Comparison of ENCODE assay signal across 8 cellular contexts in the genomic region with DNA sequence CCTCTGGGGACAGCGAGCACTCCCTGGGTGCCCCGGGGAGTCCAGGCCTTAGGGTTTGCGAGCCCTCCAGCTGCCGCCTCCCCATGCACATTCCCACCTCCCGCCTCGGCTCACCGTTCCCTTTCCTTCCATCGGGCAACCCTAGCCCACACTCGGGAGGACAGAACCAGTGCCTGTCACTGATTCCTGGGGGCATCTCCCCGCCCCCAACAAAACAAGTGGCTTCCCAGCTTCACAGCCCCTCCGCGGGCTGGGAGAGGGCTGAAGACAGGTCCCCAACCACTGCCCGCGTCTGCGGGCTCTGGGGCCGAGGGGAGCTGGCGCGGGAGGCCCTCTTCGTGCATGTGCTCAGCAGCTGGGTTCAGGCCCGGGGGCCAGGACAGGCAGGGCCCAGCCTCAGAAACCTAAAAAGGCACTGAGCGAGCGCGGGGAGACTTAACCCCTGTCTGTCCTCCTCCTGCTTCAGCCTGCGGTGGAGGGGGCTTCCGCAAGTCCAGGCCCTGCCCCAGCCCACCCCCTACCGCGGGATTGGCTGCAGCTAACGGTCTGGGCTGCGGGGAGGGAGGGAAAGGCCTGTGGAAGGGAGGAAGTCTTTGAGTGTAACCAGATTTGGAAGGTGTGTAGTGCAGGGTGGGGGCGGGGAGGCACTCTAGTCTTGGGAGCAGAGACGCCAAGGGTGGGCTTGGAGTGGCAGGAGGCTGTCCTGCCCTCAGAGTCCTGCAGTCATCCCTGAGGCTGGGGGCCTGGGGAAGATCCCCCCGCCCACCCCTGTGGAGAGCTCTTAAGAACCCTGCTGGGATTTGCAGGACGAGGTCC. TPM values are rescaled to one million over a fixed set of nuclear protein-coding genes. Genes with fewer than 3 reads are reported as not detected.
DNase-seq lines count a peak whose midpoint lies in the region; ATAC-seq and TF ChIP-seq lines count a peak whose summit lies in the region.

No MANE protein-coding gene starts in this region.

- H3K27me3 ChIP-seq in CD4-positive, alpha-beta T cell (ENCODE audit: control insufficient read depth, insufficient read depth, low read length), result peaks cover 55% of the 10 kb centered on the region
- H3K27me3 ChIP-seq in aorta (ENCODE audit: control insufficient read depth in 1 of 2, insufficient read depth in 2 of 2, low read length in 1 of 2) (no peaks in the 10 kb centered on the region), A673 (replicated peaks; ENCODE audit: insufficient read depth, low read depth, low read length, poor library complexity) (no peaks in the 10 kb centered on the region)

- peak overlapping the region; percentile 40 to 68 for H3K4me3 ChIP-seq in aorta (ENCODE audit: low read length in 2 of 2)
- no peak overlapping the region for H3K4me3 ChIP-seq in A673 (ENCODE audit: low read depth, low read length, poor library complexity, severe bottlenecking)

- peak overlapping the region; percentile 42 for H3K4me3 Mint-ChIP-seq in CD4-positive, alpha-beta T cell
- peak overlapping the region; percentile 66 for H3K4me3 Mint-ChIP-seq in memory B cell

- peaks cover 42% of the 10 kb centered on the region for H3K27me3 Mint-ChIP-seq in CD4-positive, alpha-beta T cell
- peaks cover 18% of the 10 kb centered on the region for H3K27me3 Mint-ChIP-seq in memory B cell

- no peak overlapping the region for H3K27ac ChIP-seq in CD4-positive, alpha-beta T cell (ENCODE audit: low read depth, low read length)
- H3K27ac ChIP-seq in cingulate gyrus (ENCODE audit: low read depth, low read length), result peak overlapping the region; percentile 92
- peak overlapping the region; percentile 7 to 72 for H3K27ac ChIP-seq in aorta (ENCODE audit: low read depth in 1 of 2, low read length in 2 of 2)
- H3K27ac ChIP-seq in A673 (ENCODE audit: low read depth, low read length, poor library complexity, severe bottlenecking), result no peak overlapping the region

- no peak for ATAC-seq in CD4-positive, alpha-beta T cell (ENCODE audit: poor library complexity)
- ATAC-seq in memory B cell (ENCODE audit: low read depth) (peak; percentile 44), aorta (ENCODE audit: low FRiP score) (peak; percentile 53)

- H3K36me3 ChIP-seq in aorta (ENCODE audit: control insufficient read depth in 1 of 2, insufficient read depth in 2 of 2, low read length in 1 of 2), result no peaks in the 10 kb centered on the region
- no peaks in the 10 kb centered on the region for H3K36me3 ChIP-seq in A673 (ENCODE audit: insufficient read depth, low read length, poor library complexity, severe bottlenecking)

- no peaks in the 10 kb centered on the region for H3K9me3 ChIP-seq in CD4-positive, alpha-beta T cell (ENCODE audit: control insufficient read depth, low read length)
- H3K9me3 ChIP-seq in aorta (ENCODE audit: control insufficient read depth, low read length) (no peaks in the 10 kb centered on the region), A673 (ENCODE audit: low read depth, low read length, poor library complexity, severe bottlenecking) (no peaks in the 10 kb centered on the region)

- TF ChIP-seq CTCF in CD4-positive, alpha-beta T cell (IDR thresholded peaks at IDR 0.05), result no peak
- no peak for TF ChIP-seq CTCF in A673 (conservative IDR thresholded peaks at IDR 0.05; ENCODE audit: low read depth, low read length)

- H3K36me3 Mint-ChIP-seq in CD4-positive, alpha-beta T cell (ENCODE audit: low read depth), result no peaks in the 10 kb centered on the region
- no peaks in the 10 kb centered on the region for H3K36me3 Mint-ChIP-seq in memory B cell

- POLR2A ChIA-PET in CD4-positive, alpha-beta T cell (lab: Charles Lee), result interaction anchor here (1.0 to 1.8 kb wide), 2 partner anchors 40 to 394 kb away, joined by 3 to 5 read pairs; a partner anchor contains a TSS
- POLR2A ChIA-PET in A673 (lab: Charles Lee; ENCODE audit: low non-redundant PET), result no interaction called here

- H3K4me1 ChIP-seq in aorta (ENCODE audit: control insufficient read depth in 1 of 2, insufficient read depth in 2 of 2, low read length in 2 of 2) (no peaks in the 10 kb centered on the region), A673 (ENCODE audit: insufficient read depth, low read length, poor library complexity, severe bottlenecking) (peaks cover 33% of the 10 kb centered on the region)

- no peaks in the 10 kb centered on the region for H3K9me3 Mint-ChIP-seq in CD4-positive, alpha-beta T cell
- H3K9me3 Mint-ChIP-seq in memory B cell, result no peaks in the 10 kb centered on the region

- no peak for DNase-seq in CD4-positive, alpha-beta T cell
- peak; percentile 75 for DNase-seq in M059J (ENCODE audit: low read depth)
- peak in 1 of 2 donors; percentile 47 for DNase-seq in memory B cell (ENCODE audit: low spot score in 2 of 2)
- peak; percentile 76 to 79 for DNase-seq in aorta
- DNase-seq in Ammon's horn (ENCODE audit: low spot score), result no peak
- no peak for DNase-seq in germinal center (ENCODE audit: low spot score)
- no peak for DNase-seq in A673 (ENCODE audit: low spot score)

- H3K27ac Mint-ChIP-seq in CD4-positive, alpha-beta T cell, result no peak overlapping the region
- H3K27ac Mint-ChIP-seq in memory B cell, result no peak overlapping the region

- 3 to 4% methylated on average over 29 to 33 of the region's 33 CpGs for WGBS in aorta, 2 donors

- no TSS peak for BruUV-seq in A673 (replicated peaks; lab: Mats Ljungman, UMichigan)

- intact Hi-C loops in CD4-positive, alpha-beta T cell (cut with DNase I, micrococcal nuclease), result no loop called here
- intact Hi-C loops in aorta (cut with DNase I) (loop anchor here in 1 of 2 donors (2.0 to 5.0 kb wide), 2 partner anchors 41 to 94 kb away; a partner anchor contains a TSS), A673 (cut with micrococcal nuclease; ENCODE audit: unreplicated experiment) (no loop called here)

- peaks cover 13% of the 10 kb centered on the region for H3K4me1 Mint-ChIP-seq in CD4-positive, alpha-beta T cell (ENCODE audit: low read depth)
- peaks cover 14% of the 10 kb centered on the region for H3K4me1 Mint-ChIP-seq in memory B cell

- CTCF ChIA-PET in CD4-positive, alpha-beta T cell (lab: Charles Lee), result no interaction called here
- CTCF ChIA-PET in A673 (lab: Charles Lee), result no interaction called here

RNA-seq across cellular contexts. Expression of a gene that starts 1.2 kb away (rescaled TPM):
- under 1 TPM; 0.06 to 0.08 TPM for total RNA-seq in CD4-positive, alpha-beta T cell
- total RNA-seq in M059J (2014; rRNA removed; shearing (Covaris generic)), result 60.7 and 150 TPM in 2 replicates
- total RNA-seq in aorta (100 to 1,000 TPM; 135 to 245 TPM), A673 (2021) (6.5 and 7.8 TPM in 2 replicates)
- polyA plus RNA-seq in aorta, result 10 to 100 TPM in 1 of 2 donors, 1 to 10 TPM in 1; 7.8 to 18.3 TPM

RNA-seq across cellular contexts. Expression of a gene that starts 31.3 kb away (rescaled TPM):
- total RNA-seq in CD4-positive, alpha-beta T cell, result 10 to 100 TPM; 49.6 to 54.3 TPM
- 160 TPM in 2 replicates for total RNA-seq in M059J (2014; rRNA removed; shearing (Covaris generic))
- total RNA-seq in aorta (10 to 100 TPM; 83.7 to 84.8 TPM), A673 (2021) (148 and 152 TPM in 2 replicates)
- 100 to 1,000 TPM; 120 to 270 TPM for polyA plus RNA-seq in aorta

RNA-seq across cellular contexts. Expression of a gene that starts 39.6 kb away (rescaled TPM):
- total RNA-seq in CD4-positive, alpha-beta T cell, result 1 to 10 TPM; 4.5 to 4.9 TPM
- total RNA-seq in M059J (2014; rRNA removed; shearing (Covaris generic)), result 0.74 and 5.7 TPM in 2 replicates
- total RNA-seq in aorta (10 to 100 TPM; 18.3 to 29.5 TPM), A673 (2021) (4.4 and 6.9 TPM in 2 replicates)
- 1 to 10 TPM; 7.5 to 8.9 TPM for polyA plus RNA-seq in aorta

RNA-seq across cellular contexts. Expression of a gene that starts 55.8 kb away (rescaled TPM):
- total RNA-seq in CD4-positive, alpha-beta T cell, result not detected
- total RNA-seq in M059J (2014; rRNA removed; shearing (Covaris generic)), result not detected in 2 replicates
- total RNA-seq in aorta (not detected), A673 (2021) (not detected in 2 replicates)
- not detected for polyA plus RNA-seq in aorta

Comparison
In these comparisons a context has a peak if more than half of its experiments do, and no peak if none do; other contexts are left out.
1. DNase-seq: peak in M059J (single experiment) and aorta (2 of 2); none in CD4-positive, alpha-beta T cell (0 of 10), Ammon's horn (single experiment), germinal center (single experiment) and A673 (single experiment).
2. H3K27ac ChIP-seq: peak in cingulate gyrus (single experiment) and aorta (2 of 2); none in CD4-positive, alpha-beta T cell (single experiment) and A673 (single experiment).